16 cellular contexts compared by ENCODE assay signal in the genomic region with DNA sequence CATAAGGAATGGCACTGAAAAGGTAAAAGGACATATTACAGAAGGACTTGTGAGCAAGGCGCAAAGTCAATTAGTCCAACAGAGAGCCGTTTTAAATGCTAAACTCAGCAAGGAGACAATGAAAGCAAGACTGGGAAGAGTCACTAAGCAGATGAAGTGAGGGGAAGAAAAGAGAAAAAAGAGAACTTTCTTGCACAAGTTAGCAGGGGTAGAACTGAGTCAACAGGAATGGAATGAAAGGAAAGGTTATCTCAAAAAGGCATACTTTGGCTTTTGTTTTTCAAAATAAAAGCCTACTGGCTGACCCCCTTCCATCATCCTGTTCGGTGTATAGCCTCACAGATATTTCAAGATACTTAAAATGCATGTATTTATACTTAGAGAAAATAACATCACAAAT.
DNase-seq lines count a peak whose midpoint lies in the region; ATAC-seq, FAIRE-seq and TF ChIP-seq lines count a peak whose summit lies in the region.
"Had no signal": no experiment of that assay in that cellular context is flagged by ENCODE, and none has a peak within 500 bp of the region (broad histone marks: within the 10 kb centered on the region; RNA-seq: fewer than 3 reads in every experiment).

No MANE protein-coding gene starts in this region.

- no peak for DNase-seq in H54 (ENCODE audit: insufficient read length, low spot score)
- DNase-seq in RWPE2 (ENCODE audit: low spot score): no peak
- no peak for DNase-seq in epithelial cell of prostate (ENCODE audit: low read depth, low spot score)
- DNase-seq in osteocyte (ENCODE audit: extremely low spot score, unreplicated experiment): no peak
- no peak for DNase-seq in NCI-H2107 (lab: John Stamatoyannopoulos, UW)
- DNase-seq in stimulated activated CD4-positive, alpha-beta T cell treated with anti-CD3 and anti-CD28 coated beads, Interleukin-2, amount 100 ng/mL, for 24 hours: no peak
- DNase-seq: NCI-H1436, NCI-H524 treated with DMSO at 0.1 percent for 48 hours, SHP77 had no signal

- no peak for TF ChIP-seq POLR2A in H54 (IDR thresholded peaks at IDR 0.05; ENCODE audit: low read depth, low read length)

- peak overlapping the region; percentile 96 for H3K27ac ChIP-seq in RWPE2 (ENCODE audit: poor library complexity, severe bottlenecking)
- H3K27ac ChIP-seq in epithelial cell of prostate: peak overlapping the region; percentile 83
- H3K27ac ChIP-seq: coronary artery, gastroesophageal sphincter, skin epidermis, VCaP had no signal

- H3K36me3 ChIP-seq in RWPE2 (ENCODE audit: low read depth): no peaks in the 10 kb centered on the region
- H3K36me3 ChIP-seq: gastroesophageal sphincter had no signal

- peak; percentile 55 for FAIRE-seq in H54 (lab: Jason Lieb, UNC)
- FAIRE-seq: HTR-8/SVneo had no signal

- peaks cover 68% of the 10 kb centered on the region for H3K4me1 Mint-ChIP-seq in osteocyte (ENCODE audit: unreplicated experiment)

- peaks cover 56% of the 10 kb centered on the region for H3K4me1 ChIP-seq in RWPE2 (ENCODE audit: insufficient read depth, poor library complexity, severe bottlenecking)

- H3K36me3 Mint-ChIP-seq in osteocyte (ENCODE audit: unreplicated experiment): peaks cover 16% of the 10 kb centered on the region

- H3K4me3 Mint-ChIP-seq in osteocyte (ENCODE audit: unreplicated experiment): peak overlapping the region; percentile 63
- H3K4me3 Mint-ChIP-seq: nephron had no signal

- no peaks in the 10 kb centered on the region for H3K27me3 ChIP-seq in RWPE2 (ENCODE audit: insufficient read depth, poor library complexity, severe bottlenecking)
- H3K27me3 ChIP-seq: gastroesophageal sphincter had no signal

- no peak for TF ChIP-seq CTCF in RWPE2 (IDR thresholded peaks at IDR 0.05; ENCODE audit: poor library complexity, severe bottlenecking)
- no peak for TF ChIP-seq CTCF in osteocyte (IDR thresholded peaks at IDR 0.05)

- H3K27me3 Mint-ChIP-seq in osteocyte (ENCODE audit: unreplicated experiment): no peaks in the 10 kb centered on the region

- H3K9me3 Mint-ChIP-seq in osteocyte (ENCODE audit: unreplicated experiment): no peaks in the 10 kb centered on the region
- H3K9me3 Mint-ChIP-seq: nephron had no signal

- ATAC-seq in RWPE2 (ENCODE audit: low read depth) (peak; percentile 33), GM18907 (IDR thresholded peaks at IDR 0.05; ENCODE audit: unreplicated experiment) (no peak)
- ATAC-seq: gastroesophageal sphincter had no signal

- H3K4me3 ChIP-seq in RWPE2 (ENCODE audit: severe bottlenecking): no peak overlapping the region
- H3K4me3 ChIP-seq: coronary artery, gastroesophageal sphincter, skin epidermis had no signal

- H3K9me3 ChIP-seq in RWPE2 (ENCODE audit: severe bottlenecking): no peaks in the 10 kb centered on the region
- H3K9me3 ChIP-seq: gastroesophageal sphincter had no signal

- peak overlapping the region; percentile 98 for H3K27ac Mint-ChIP-seq in osteocyte (ENCODE audit: unreplicated experiment)
- H3K27ac Mint-ChIP-seq: nephron had no signal
